In genomic region chr7:73918926-73919693, GRCh38 we compare ENCODE assay signal across 24 cellular contexts. TPM values are rescaled to one million over a fixed set of nuclear protein-coding genes. Genes with fewer than 3 reads are reported as not detected.
A peak's percentile ranks its signal among the peaks of the same experiment; 100 is the strongest.
DNase-seq lines count a peak whose midpoint lies in the region; ATAC-seq and TF ChIP-seq lines count a peak whose summit lies in the region.
"Had no signal": no experiment of that assay in that cellular context is flagged by ENCODE, and none has a peak within 500 bp of the region (broad histone marks: within the 10 kb centered on the region; RNA-seq: fewer than 3 reads in every experiment).

No MANE protein-coding gene starts in this region.

- peaks cover under 1% of the 10 kb centered on the region for H3K27me3 Mint-ChIP-seq in neural crest cell (ENCODE audit: low read depth)
- H3K27me3 Mint-ChIP-seq in stimulated activated memory B cell treated with anti-CD40 and anti-IgM and Interleukin-4, amounts not matched to agents 10 μg/mL and 1 μg/mL and 100 μg/mL, for 72 hours = peaks cover 70% of the 10 kb centered on the region

- WGBS in IMR-90 (ENCODE audit: extremely low coverage in 2 of 2, insufficient read length in 1 of 2), 2 experiments = 73% methylated on average over 11 of the region's 18 CpGs; no CpG with 5 or more reads in 1 of the 2 experiments

- no peak for TF ChIP-seq POLR2A in IMR-90 (IDR thresholded peaks at IDR 0.05; ENCODE audit: low read depth, low read length)
- TF ChIP-seq POLR2A in breast epithelium (IDR thresholded peaks at IDR 0.05) = no peak

- H3K18ac ChIP-seq in IMR-90 (ENCODE audit: low read depth, low read length) = no peak overlapping the region

- H3K4me2 ChIP-seq in IMR-90 (ENCODE audit: low read depth, low read length) = no peak overlapping the region
- H3K4me2 ChIP-seq: hepatocyte had no signal

- H3K27me3 ChIP-seq in IMR-90 (ENCODE audit: control insufficient read depth, insufficient read depth, low read length) = peaks cover 16% of the 10 kb centered on the region
- H3K27me3 ChIP-seq in breast epithelium = no peaks in the 10 kb centered on the region
- H3K27me3 ChIP-seq: hepatocyte, pancreas had no signal

- H3K79me1 ChIP-seq in IMR-90 (ENCODE audit: low read depth in 1 of 2, low read length in 2 of 2) = no peaks in the 10 kb centered on the region

- H3K9me3 ChIP-seq in IMR-90 (ENCODE audit: control insufficient read depth, insufficient read depth, low read length) (no peaks in the 10 kb centered on the region), breast epithelium (no peaks in the 10 kb centered on the region)
- H3K9me3 ChIP-seq: pancreas had no signal

- H3K4ac ChIP-seq in IMR-90 (ENCODE audit: low read depth, low read length) = no peak overlapping the region

- H3K4me1 ChIP-seq in IMR-90 (ENCODE audit: control insufficient read depth, insufficient read depth, low read length) (peaks cover 2% of the 10 kb centered on the region; the same call in 1 of the 2 replicates), breast epithelium (no peaks in the 10 kb centered on the region)
- H3K4me1 ChIP-seq: pancreas had no signal

- no peaks in the 10 kb centered on the region for H3K36me3 Mint-ChIP-seq in neural crest cell (ENCODE audit: low read depth)
- H3K36me3 Mint-ChIP-seq in stimulated activated memory B cell treated with anti-CD40 and anti-IgM and Interleukin-4, amounts not matched to agents 10 μg/mL and 1 μg/mL and 100 μg/mL, for 72 hours = no peaks in the 10 kb centered on the region
- H3K36me3 Mint-ChIP-seq: activated naive CD4-positive, alpha-beta T cell treated with anti-CD3 and anti-CD28 coated beads, Interleukin-2, amount 50 U/mL, for 72 hours had no signal

- H3K4me3 ChIP-seq in IMR-90 (ENCODE audit: insufficient read depth, low read depth, low read length) (no peak overlapping the region), breast epithelium (no peak overlapping the region)
- H3K4me3 ChIP-seq: hepatocyte, pancreas had no signal

- DNase-seq in GM10248 (ENCODE audit: extremely low spot score) (peak; percentile 17), IMR-90 (no peak), iPS DF 4.7 (ENCODE audit: extremely low read depth, low spot score) (peak; percentile 49), neural crest cell (ENCODE audit: low read depth, low spot score) (no peak), breast epithelium (ENCODE audit: low spot score in 2 of 2) (no peak), UCSD-AML1 (lab: John Stamatoyannopoulos, UW; ENCODE audit: unreplicated experiment) (no peak)
- DNase-seq: activated CD4-positive, alpha-beta T cell treated with anti-CD3 and anti-CD28 coated beads, Interleukin-2, amount 50 U/mL, for 4 hours; activated T-cell treated with anti-CD3 and anti-CD28 coated beads, Interleukin-2, amount 50 U/mL, for 1 hour; AML-193; COR-L47; cortex of kidney; EL; NCI-H1105 treated with DMSO at 0.1 percent for 48 hours; NCI-H226; pancreas; stimulated activated CD4-positive, alpha-beta T cell treated with anti-CD3 and anti-CD28 coated beads, Interleukin-2, amount 100 ng/mL, for 48 hours had no signal

- H4K5ac ChIP-seq in IMR-90 (ENCODE audit: low read depth, low read length) = no peak overlapping the region

- no peak overlapping the region for H3K4me3 Mint-ChIP-seq in neural crest cell
- no peak overlapping the region for H3K4me3 Mint-ChIP-seq in stimulated activated memory B cell treated with anti-CD40 and anti-IgM and Interleukin-4, amounts not matched to agents 10 μg/mL and 1 μg/mL and 100 μg/mL, for 72 hours

- no peak overlapping the region for H2BK20ac ChIP-seq in IMR-90 (ENCODE audit: low read depth, low read length)

- H4K91ac ChIP-seq in IMR-90 (ENCODE audit: insufficient read depth, low read depth, low read length) = no peak overlapping the region

- no peak overlapping the region for H3K27ac ChIP-seq in IMR-90 (ENCODE audit: insufficient read depth, low read length)
- peak overlapping the region in 1 of 2 donors; percentile 38 for H3K27ac ChIP-seq in breast epithelium
- H3K27ac ChIP-seq: hepatocyte, pancreas had no signal

- no peaks in the 10 kb centered on the region for H4K20me1 ChIP-seq in IMR-90 (ENCODE audit: insufficient read depth, low read length)

- no peak overlapping the region for H4K8ac ChIP-seq in IMR-90 (ENCODE audit: low read depth in 2 of 2, low read length in 2 of 2)

- TF ChIP-seq CTCF in GM10248 (IDR thresholded peaks at IDR 0.05; ENCODE audit: control extremely low read depth, extremely low read depth, low read depth, missing control alignments) = no peak
- TF ChIP-seq CTCF in IMR-90 (conservative IDR thresholded peaks at IDR 0.05; ENCODE audit: low read depth, low read length) = no peak
- no peak for TF ChIP-seq CTCF in neural crest cell (conservative IDR thresholded peaks at IDR 0.05)
- no peak for TF ChIP-seq CTCF in breast epithelium (IDR thresholded peaks at IDR 0.05)

- intact Hi-C loops in IMR-90 (cut with micrococcal nuclease) = no loop called here
- intact Hi-C loops in breast epithelium (cut with DNase I; ENCODE audit: low total_unique reads) = no loop called here

- H3K9me1 ChIP-seq in IMR-90 (ENCODE audit: insufficient read depth, low read length) = no peaks in the 10 kb centered on the region

- dilution Hi-C loops in IMR-90 (cut with HindIII; ENCODE audit: low sequenced_read_pairs, unreplicated experiment) = no loop called here

- peak overlapping the region; percentile 56 for H2AFZ ChIP-seq in IMR-90 (replicated peaks; ENCODE audit: low read length, poor library complexity)
- H2AFZ ChIP-seq: hepatocyte had no signal

- no peak overlapping the region for H2BK15ac ChIP-seq in IMR-90 (ENCODE audit: low read depth, low read length)

- H3K27ac Mint-ChIP-seq in neural crest cell (ENCODE audit: unreplicated experiment) = peak overlapping the region; percentile 50
- no peak overlapping the region for H3K27ac Mint-ChIP-seq in stimulated activated memory B cell treated with anti-CD40 and anti-IgM and Interleukin-4, amounts not matched to agents 10 μg/mL and 1 μg/mL and 100 μg/mL, for 72 hours
- H3K27ac Mint-ChIP-seq: activated naive CD4-positive, alpha-beta T cell treated with anti-CD3 and anti-CD28 coated beads, Interleukin-2, amount 50 U/mL, for 72 hours had no signal

- H3K4me1 Mint-ChIP-seq in neural crest cell = peaks cover 13% of the 10 kb centered on the region
- H3K4me1 Mint-ChIP-seq in stimulated activated memory B cell treated with anti-CD40 and anti-IgM and Interleukin-4, amounts not matched to agents 10 μg/mL and 1 μg/mL and 100 μg/mL, for 72 hours = no peaks in the 10 kb centered on the region

- H2BK120ac ChIP-seq in IMR-90 (ENCODE audit: low read depth, low read length) = no peak overlapping the region

- H2AK9ac ChIP-seq in IMR-90 (replicated peaks; ENCODE audit: low read depth, low read length, poor library complexity) = no peak overlapping the region

- no TSS peak for BruUV-seq in IMR-90 (replicated peaks; lab: Mats Ljungman, UMichigan)

- no peak overlapping the region for H3K9ac ChIP-seq in IMR-90 (ENCODE audit: low read depth, low read length)

- H3K14ac ChIP-seq in IMR-90 (replicated peaks; ENCODE audit: low read depth, low read length) = no peak overlapping the region

- H3K56ac ChIP-seq in IMR-90 (ENCODE audit: extremely low read depth, insufficient read depth, low read length) = no peak overlapping the region

- H2AK5ac ChIP-seq in IMR-90 (ENCODE audit: low read depth, low read length) = no peak overlapping the region

- POLR2A ChIA-PET in GM10248 (lab: Yijun Ruan, JAX) = no interaction called here
- POLR2A ChIA-PET in IMR-90 (lab: Charles Lee; ENCODE audit: unreplicated experiment) = no interaction called here

- CTCF ChIA-PET in GM10248 (lab: Yijun Ruan, JAX) = no interaction called here
- CTCF ChIA-PET in IMR-90 (lab: Yijun Ruan, JAX) = no interaction called here

- no peaks in the 10 kb centered on the region for H3K9me3 Mint-ChIP-seq in neural crest cell
- no peaks in the 10 kb centered on the region for H3K9me3 Mint-ChIP-seq in stimulated activated memory B cell treated with anti-CD40 and anti-IgM and Interleukin-4, amounts not matched to agents 10 μg/mL and 1 μg/mL and 100 μg/mL, for 72 hours
- H3K9me3 Mint-ChIP-seq: activated naive CD4-positive, alpha-beta T cell treated with anti-CD3 and anti-CD28 coated beads, Interleukin-2, amount 50 U/mL, for 72 hours had no signal

- H3K23ac ChIP-seq in IMR-90 (ENCODE audit: low read depth, low read length) = no peak overlapping the region

- in situ Hi-C loops in IMR-90 (cut with MboI; ENCODE audit: low sequenced_read_pairs) = no loop called here

- no peaks in the 10 kb centered on the region for H3K36me3 ChIP-seq in IMR-90 (ENCODE audit: control insufficient read depth, insufficient read depth, low read length)
- no peaks in the 10 kb centered on the region for H3K36me3 ChIP-seq in breast epithelium
- H3K36me3 ChIP-seq: pancreas had no signal

- ATAC-seq in IMR-90 (ENCODE audit: low read depth) (no peak), GM21515 (IDR thresholded peaks at IDR 0.05; ENCODE audit: unreplicated experiment) (no peak)
- ATAC-seq in stimulated activated memory B cell treated with anti-CD40 and anti-IgM and Interleukin-4, amounts not matched to agents 10 μg/mL and 1 μg/mL and 100 μg/mL, for 72 hours = no peak
- ATAC-seq: activated naive CD4-positive, alpha-beta T cell treated with anti-CD3 and anti-CD28 coated beads, Interleukin-2, amount 50 U/mL, for 72 hours; pancreas had no signal

- TF ChIP-seq RAD21 in IMR-90 (IDR thresholded peaks at IDR 0.05; ENCODE audit: low read length) = no peak

- H2BK5ac ChIP-seq in IMR-90 (ENCODE audit: low read depth, low read length, poor library complexity, severe bottlenecking) = no peak overlapping the region

TF ChIP-seq in IMR-90, 13 proteins besides CTCF, POLR2A, EP300 and RAD21 (continues in another document):
- TF ChIP-seq ELK1 (IDR thresholded peaks at IDR 0.05; ENCODE audit: borderline replicate concordance, low read depth, low read length) = no peak
- no peak for TF ChIP-seq MAZ (IDR thresholded peaks at IDR 0.05; ENCODE audit: borderline replicate concordance, low read depth, low read length)
- no peak for TF ChIP-seq NFE2L2 (IDR thresholded peaks at IDR 0.05; ENCODE audit: low read depth, low read length)
- no peak for TF ChIP-seq RFX5 (IDR thresholded peaks at IDR 0.05; ENCODE audit: low read depth, low read length)

RNA-seq across cellular contexts. Expression of gene TMEM270, which starts 58.2 kb away (rescaled TPM):
- total RNA-seq in IMR-90 (2012; rRNA removed) = not detected in 2 replicates
- 0.17 TPM in 1 of 2 replicates, not detected in the other for polyA plus RNA-seq in IMR-90 (2012; rRNA removed)
- polyA plus RNA-seq in IMR-90 (2012; cell fraction: cytosol; rRNA removed) = 0.19 TPM in 1 of 2 replicates, not detected in the other
- not detected in 2 replicates for polyA plus RNA-seq in IMR-90 (2012; cell fraction: nucleus; rRNA removed; ENCODE audit: low replicate concordance)
- not detected in 2 replicates for total RNA-seq in neural crest cell
- not detected for total RNA-seq in breast epithelium
- total RNA-seq: activated naive CD4-positive, alpha-beta T cell treated with anti-CD3 and anti-CD28 coated beads, Interleukin-2, amount 50 U/mL, for 72 hours; fibroblast of villous mesenchyme; LHCN-M2; liver; subcutaneous adipose tissue had no signal

Comparison
In these comparisons a context has a peak if more than half of its experiments do, and no peak if none do; other contexts are left out.
1. DNase-seq: peak in GM10248 (single experiment) and iPS DF 4.7 (single experiment); none in IMR-90 (single experiment), neural crest cell (single experiment), breast epithelium (0 of 2) and UCSD-AML1 (single experiment).